25 cellular contexts compared by ENCODE assay signal in genomic region chr15:91223902-91224301, GRCh38.
DNase-seq lines count a peak whose midpoint lies in the region; ATAC-seq, FAIRE-seq and TF ChIP-seq lines count a peak whose summit lies in the region.
"Had no signal": no experiment of that assay in that cellular context is flagged by ENCODE, and none has a peak within 500 bp of the region (broad histone marks: within the 10 kb centered on the region; RNA-seq: fewer than 3 reads in every experiment).

No MANE protein-coding gene starts in this region.

- FAIRE-seq in bronchial epithelial cell (lab: Jason Lieb, UNC) = peak; percentile 81

- TF ChIP-seq CTCF in bronchial epithelial cell (IDR thresholded peaks at IDR 0.05; ENCODE audit: insufficient read depth, low read length, severe bottlenecking) = no peak
- TF ChIP-seq CTCF in GM13977 (IDR thresholded peaks at IDR 0.05; ENCODE audit: extremely low read depth, insufficient read depth, missing control alignments) = no peak

- peak; percentile 88 for DNase-seq in DMS53 (lab: John Stamatoyannopoulos, UW)
- peak; percentile 84 for DNase-seq in NCI-H146 treated with DMSO at 0.1 percent for 48 hours (lab: John Stamatoyannopoulos, UW; ENCODE audit: unreplicated experiment)
- peak; percentile 38 for DNase-seq in NCI-H510A (lab: John Stamatoyannopoulos, UW)
- no peak for DNase-seq in bronchial epithelial cell (ENCODE audit: low read depth)
- DNase-seq in iPS-NIHi11 (ENCODE audit: low spot score) = no peak
- DNase-seq in activated CD4-positive, CD25-positive, alpha-beta regulatory T cell (lab: John Stamatoyannopoulos, UW) = no peak
- DNase-seq in GM13977 (ENCODE audit: low spot score) = no peak
- DNase-seq: activated CD4-positive, alpha-beta T cell treated with anti-CD3 and anti-CD28 coated beads, Interleukin-2, amount 10 ng/mL, durations not matched to agents 7 days and 5 days; activated CD8-positive, alpha-beta memory T cell treated with anti-CD3 and anti-CD28 coated beads, Interleukin-2, amount 10 ng/mL, durations not matched to agents 7 days and 5 days; activated naive CD8-positive, alpha-beta T cell treated with anti-CD3 and anti-CD28 coated beads, Interleukin-2, amount 50 U/mL, for 24 hours; activated T-cell treated with anti-CD3 and anti-CD28 coated beads, Interleukin-2, amount 50 U/mL, for 48 hours; cerebellar nuclear complex; DMS79 treated with DMSO at 0.1 percent for 48 hours; dorsolateral prefrontal cortex; gastrocnemius medialis; immature natural killer cell; Karpas-422; NCI-H2107; NCI-H526 treated with DMSO at 0.1 percent for 48 hours; posterior cingulate gyrus; right lobe of liver; stimulated activated CD4-positive, alpha-beta T cell treated with anti-CD3 and anti-CD28 coated beads, Interleukin-2, amount 100 ng/mL, for 48 hours; trophoblast cell had no signal

- H3K36me3 ChIP-seq in bronchial epithelial cell (ENCODE audit: control insufficient read depth, insufficient read depth, low read length) = no peaks in the 10 kb centered on the region
- H3K36me3 ChIP-seq: gastrocnemius medialis, right lobe of liver had no signal

- H3K4me3 ChIP-seq in bronchial epithelial cell (ENCODE audit: low read depth, low read length) = no peak overlapping the region
- H3K4me3 ChIP-seq: dorsolateral prefrontal cortex, gastrocnemius medialis, right lobe of liver had no signal

- ATAC-seq in GM18867 (IDR thresholded peaks at IDR 0.05; ENCODE audit: unreplicated experiment) = no peak
- ATAC-seq: activated CD8-positive, alpha-beta memory T cell treated with anti-CD3 and anti-CD28 coated beads, Interleukin-2, amount 10 ng/mL, durations not matched to agents 7 days and 5 days; activated naive CD8-positive, alpha-beta T cell treated with anti-CD3 and anti-CD28 coated beads, Interleukin-2, amount 50 U/mL, for 24 hours; gastrocnemius medialis; left lobe of liver; right lobe of liver had no signal

- H3K27me3 ChIP-seq in bronchial epithelial cell (ENCODE audit: control insufficient read depth, insufficient read depth, low read length) = no peaks in the 10 kb centered on the region
- H3K27me3 ChIP-seq: gastrocnemius medialis, right lobe of liver had no signal

- in situ Hi-C loops in GM13977 (cut with MboI; ENCODE audit: low pct_unique_long_range_greater_than_20kb, low sequenced_read_pairs, unreplicated experiment) = loop anchor here (5.0 kb wide), 1 partner anchor 167 kb away; no protein-coding TSS in a partner anchor

Comparison
In these comparisons a context has a peak if more than half of its experiments do, and no peak if none do; other contexts are left out.
1. DNase-seq: peak in DMS53 (single experiment), NCI-H146 treated with DMSO at 0.1 percent for 48 hours (single experiment) and NCI-H510A (single experiment); none in bronchial epithelial cell (single experiment), iPS-NIHi11 (single experiment), activated CD4-positive, CD25-positive, alpha-beta regulatory T cell (0 of 4) and GM13977 (single experiment).